In genomic region chr16:29198231-29198630, GRCh38 we compare ENCODE assay signal across 14 cellular contexts.
"Had no signal": no experiment of that assay in that cellular context is flagged by ENCODE, and none has a peak within 500 bp of the region (broad histone marks: within the 10 kb centered on the region; RNA-seq: fewer than 3 reads in every experiment).

No MANE protein-coding gene starts in this region.

- H3K4me3 Mint-ChIP-seq: activated CD4-positive, alpha-beta T cell treated with anti-CD3 and anti-CD28 coated beads, Interleukin-2, amount 10 ng/mL, durations not matched to agents 24 days and 14 days; activated CD8-positive, alpha-beta T cell treated with anti-CD3 and anti-CD28 coated beads, Interleukin-2, amount 10 ng/mL, durations not matched to agents 7 days and 5 days; activated naive CD8-positive, alpha-beta T cell treated with anti-CD3 and anti-CD28 coated beads, Interleukin-2, amount 50 U/mL, for 24 hours; T-helper 2 cell treated with Interferon-gamma antibody and Interleukin-4, amounts not matched to agents 5 μg/mL and 100 μg/mL, for 36 hours had no signal

- H3K27ac Mint-ChIP-seq: activated CD4-positive, alpha-beta T cell treated with anti-CD3 and anti-CD28 coated beads, Interleukin-2, amount 10 ng/mL, durations not matched to agents 24 days and 14 days; activated CD8-positive, alpha-beta T cell treated with anti-CD3 and anti-CD28 coated beads, Interleukin-2, amount 10 ng/mL, durations not matched to agents 7 days and 5 days; activated naive CD8-positive, alpha-beta T cell treated with anti-CD3 and anti-CD28 coated beads, Interleukin-2, amount 50 U/mL, for 24 hours; progenitor cell of endocrine pancreas; T-helper 2 cell treated with Interferon-gamma antibody and Interleukin-4, amounts not matched to agents 5 μg/mL and 100 μg/mL, for 36 hours had no signal

- H3K9me3 ChIP-seq: heart left ventricle, stomach, testis had no signal

- DNase-seq: activated CD4-positive, alpha-beta T cell treated with anti-CD3 and anti-CD28 coated beads, Interleukin-2, amount 10 ng/mL, durations not matched to agents 24 days and 14 days; activated CD4-positive, CD25-positive, alpha-beta regulatory T cell; activated CD8-positive, alpha-beta T cell treated with anti-CD3 and anti-CD28 coated beads, Interleukin-2, amount 10 ng/mL, durations not matched to agents 7 days and 5 days; activated naive CD4-positive, alpha-beta T cell; activated naive CD8-positive, alpha-beta T cell treated with anti-CD3 and anti-CD28 coated beads, Interleukin-2, amount 50 U/mL, for 24 hours; cerebellar nuclear complex; effector memory CD4-positive, alpha-beta T cell; foreskin melanocyte; stimulated activated CD4-positive, alpha-beta T cell treated with anti-CD3 and anti-CD28 coated beads, Interleukin-1b, Interleukin-23, amount 100 ng/mL, for 48 hours; stomach had no signal

- H3K36me3 ChIP-seq: heart left ventricle, stomach had no signal

- H3K27me3 ChIP-seq: heart left ventricle, stomach, testis had no signal

- H3K4me1 Mint-ChIP-seq: activated CD4-positive, alpha-beta T cell treated with anti-CD3 and anti-CD28 coated beads, Interleukin-2, amount 10 ng/mL, durations not matched to agents 24 days and 14 days; activated naive CD8-positive, alpha-beta T cell treated with anti-CD3 and anti-CD28 coated beads, Interleukin-2, amount 50 U/mL, for 24 hours had no signal

- H3K27me3 Mint-ChIP-seq: activated CD4-positive, alpha-beta T cell treated with anti-CD3 and anti-CD28 coated beads, Interleukin-2, amount 10 ng/mL, durations not matched to agents 24 days and 14 days; activated naive CD8-positive, alpha-beta T cell treated with anti-CD3 and anti-CD28 coated beads, Interleukin-2, amount 50 U/mL, for 24 hours had no signal

- H3K4me3 ChIP-seq: heart left ventricle, stomach, testis had no signal

- ATAC-seq: activated CD8-positive, alpha-beta T cell treated with anti-CD3 and anti-CD28 coated beads, Interleukin-2, amount 10 ng/mL, durations not matched to agents 7 days and 5 days had no signal

- H3K9me3 Mint-ChIP-seq: T-helper 2 cell treated with Interferon-gamma antibody and Interleukin-4, amounts not matched to agents 5 μg/mL and 100 μg/mL, for 36 hours had no signal
